18 cellular contexts compared by ENCODE assay signal in genomic region chr13:27665761-27666160, GRCh38.
"Had no signal": no experiment of that assay in that cellular context is flagged by ENCODE, and none has a peak within 500 bp of the region (broad histone marks: within the 10 kb centered on the region; RNA-seq: fewer than 3 reads in every experiment).

No MANE protein-coding gene starts in this region.

- H3K27ac ChIP-seq: brain microvascular endothelial cell had no signal

- H3K27me3 ChIP-seq: brain microvascular endothelial cell had no signal

- H3K27ac Mint-ChIP-seq: activated naive CD4-positive, alpha-beta T cell treated with anti-CD3 and anti-CD28 coated beads for 36 hours; activated naive CD8-positive, alpha-beta T cell treated with anti-CD3 and anti-CD28 coated beads for 36 hours; T-helper 1 cell treated with Interleukin-12 subunit alpha and Interleukin-12 subunit beta and Interleukin-4 antibody, amounts not matched to agents 30 μg/mL and 1 μg/mL, for 36 hours had no signal

- H3K4me3 Mint-ChIP-seq: activated naive CD4-positive, alpha-beta T cell treated with anti-CD3 and anti-CD28 coated beads for 36 hours; activated naive CD8-positive, alpha-beta T cell treated with anti-CD3 and anti-CD28 coated beads for 36 hours; activated T-cell treated with anti-CD3 and anti-CD28 coated beads, Interleukin-2, amount 50 U/mL, for 4 hours; T-helper 1 cell treated with Interleukin-12 subunit alpha and Interleukin-12 subunit beta and Interleukin-4 antibody, amounts not matched to agents 30 μg/mL and 1 μg/mL, for 36 hours had no signal

- ATAC-seq: activated T-cell treated with anti-CD3 and anti-CD28 coated beads, Interleukin-2, amount 50 U/mL, for 4 hours had no signal

- H3K9me3 Mint-ChIP-seq: activated naive CD4-positive, alpha-beta T cell treated with anti-CD3 and anti-CD28 coated beads for 36 hours; activated naive CD8-positive, alpha-beta T cell treated with anti-CD3 and anti-CD28 coated beads for 36 hours; activated T-cell treated with anti-CD3 and anti-CD28 coated beads, Interleukin-2, amount 50 U/mL, for 4 hours; T-helper 1 cell treated with Interleukin-12 subunit alpha and Interleukin-12 subunit beta and Interleukin-4 antibody, amounts not matched to agents 30 μg/mL and 1 μg/mL, for 36 hours had no signal

- DNase-seq: activated CD4-positive, alpha-beta T cell treated with anti-CD3 and anti-CD28 coated beads for 48 hours; activated CD4-positive, alpha-beta T cell treated with anti-CD3 and anti-CD28 coated beads, Interleukin-2, amount 50 U/mL, for 48 hours; activated CD4-positive, CD25-positive, alpha-beta regulatory T cell treated with anti-CD3 and anti-CD28 coated beads, Interleukin-2, amount 50 U/mL, for 72 hours; activated CD8-positive, alpha-beta memory T cell treated with anti-CD3 and anti-CD28 coated beads for 24 hours; activated effector memory CD4-positive, alpha-beta T cell treated with anti-CD3 and anti-CD28 coated beads, Interleukin-2, amount 50 U/mL, for 16 hours; activated naive CD4-positive, alpha-beta T cell treated with anti-CD3 and anti-CD28 coated beads for 36 hours; activated naive CD8-positive, alpha-beta T cell treated with anti-CD3 and anti-CD28 coated beads for 36 hours; activated T-cell treated with anti-CD3 and anti-CD28 coated beads, Interleukin-2, amount 50 U/mL, for 4 hours; brain microvascular endothelial cell; cerebellar nuclear complex; Karpas-422; NCI-H1105 treated with DMSO at 0.1 percent for 48 hours; NCI-H1436 treated with DMSO at 0.1 percent for 48 hours; NCI-H187; NCI-H2081; NCI-H510A treated with DMSO at 0.1 percent for 48 hours; SHP77 treated with DMSO at 0.1 percent for 48 hours had no signal

- H3K27me3 Mint-ChIP-seq: activated naive CD8-positive, alpha-beta T cell treated with anti-CD3 and anti-CD28 coated beads for 36 hours had no signal
